Comparison of ENCODE assay signal across 12 cellular contexts in genomic region chr16:84520778-84521770, GRCh38. TPM values are rescaled to one million over a fixed set of nuclear protein-coding genes. Genes with fewer than 3 reads are reported as not detected.
DNase-seq lines count a peak whose midpoint lies in the region; ATAC-seq and TF ChIP-seq lines count a peak whose summit lies in the region.
"Had no signal": no experiment of that assay in that cellular context is flagged by ENCODE, and none has a peak within 500 bp of the region (broad histone marks: within the 10 kb centered on the region; RNA-seq: fewer than 3 reads in every experiment).

No MANE protein-coding gene starts in this region.

- peak overlapping the region; percentile 90 for H3K27ac Mint-ChIP-seq in activated naive CD8-positive, alpha-beta T cell treated with anti-CD3 and anti-CD28 coated beads, Interleukin-2, amount 10 ng/mL, durations not matched to agents 7 days and 5 days
- H3K27ac Mint-ChIP-seq in activated naive CD8-positive, alpha-beta T cell treated with anti-CD3 and anti-CD28 coated beads for 36 hours, result no peak overlapping the region

- no peaks in the 10 kb centered on the region for H3K27me3 Mint-ChIP-seq in activated naive CD8-positive, alpha-beta T cell treated with anti-CD3 and anti-CD28 coated beads, Interleukin-2, amount 10 ng/mL, durations not matched to agents 7 days and 5 days
- no peaks in the 10 kb centered on the region for H3K27me3 Mint-ChIP-seq in activated naive CD8-positive, alpha-beta T cell treated with anti-CD3 and anti-CD28 coated beads for 36 hours

- H3K4me1 Mint-ChIP-seq in activated naive CD8-positive, alpha-beta T cell treated with anti-CD3 and anti-CD28 coated beads, Interleukin-2, amount 10 ng/mL, durations not matched to agents 7 days and 5 days, result peaks cover 67% of the 10 kb centered on the region
- peaks cover 50% of the 10 kb centered on the region for H3K4me1 Mint-ChIP-seq in activated naive CD8-positive, alpha-beta T cell treated with anti-CD3 and anti-CD28 coated beads for 36 hours

- DNase-seq in activated naive CD8-positive, alpha-beta T cell treated with anti-CD3 and anti-CD28 coated beads, Interleukin-2, amount 10 ng/mL, durations not matched to agents 7 days and 5 days, result no peak
- no peak for DNase-seq in activated naive CD8-positive, alpha-beta T cell treated with anti-CD3 and anti-CD28 coated beads for 36 hours
- peak; percentile 98 for DNase-seq in NCI-H345 treated with DMSO at 0.1 percent for 48 hours (lab: John Stamatoyannopoulos, UW; ENCODE audit: unreplicated experiment)
- no peak for DNase-seq in epithelial cell of prostate (ENCODE audit: low read depth, low spot score)
- DNase-seq in OCI-M2 (lab: John Stamatoyannopoulos, UW; ENCODE audit: unreplicated experiment), result no peak
- no peak for DNase-seq in tibial artery
- no peak for DNase-seq in NCI-H2227 treated with DMSO at 0.1 percent for 48 hours (lab: John Stamatoyannopoulos, UW)
- DNase-seq: anterior cingulate cortex; effector CD4-positive, alpha-beta T cell; mesendoderm; NCI-H1694 treated with DMSO at 0.1 percent for 48 hours had no signal

- no peak for ATAC-seq in activated naive CD8-positive, alpha-beta T cell treated with anti-CD3 and anti-CD28 coated beads, Interleukin-2, amount 10 ng/mL, durations not matched to agents 7 days and 5 days (ENCODE audit: low read depth)
- ATAC-seq in GM18858 (IDR thresholded peaks at IDR 0.05; ENCODE audit: unreplicated experiment), result no peak

- H3K4me1 ChIP-seq in tibial artery, result peaks cover 0 to 5% (median 0%) of the 10 kb centered on the region in 4 donors

- H3K27me3 ChIP-seq in tibial artery, result no peaks in the 10 kb centered on the region

- H3K27ac ChIP-seq in epithelial cell of prostate (peak overlapping the region; percentile 29), tibial artery (no peak overlapping the region)

- TF ChIP-seq CTCF in tibial artery (IDR thresholded peaks at IDR 0.05), result no peak

- peaks cover 39% of the 10 kb centered on the region for H3K36me3 Mint-ChIP-seq in activated naive CD8-positive, alpha-beta T cell treated with anti-CD3 and anti-CD28 coated beads, Interleukin-2, amount 10 ng/mL, durations not matched to agents 7 days and 5 days
- H3K36me3 Mint-ChIP-seq in activated naive CD8-positive, alpha-beta T cell treated with anti-CD3 and anti-CD28 coated beads for 36 hours, result peaks cover 12% of the 10 kb centered on the region

- H3K9me3 Mint-ChIP-seq in activated naive CD8-positive, alpha-beta T cell treated with anti-CD3 and anti-CD28 coated beads, Interleukin-2, amount 10 ng/mL, durations not matched to agents 7 days and 5 days, result no peaks in the 10 kb centered on the region
- peaks cover 2% of the 10 kb centered on the region for H3K9me3 Mint-ChIP-seq in activated naive CD8-positive, alpha-beta T cell treated with anti-CD3 and anti-CD28 coated beads for 36 hours

- no peaks in the 10 kb centered on the region for H3K9me3 ChIP-seq in tibial artery

- intact Hi-C loops in tibial artery (cut with DNase I; ENCODE audit: low total_unique reads), result no loop called here

- H3K4me3 ChIP-seq in tibial artery, result no peak overlapping the region

- POLR2A ChIA-PET in activated naive CD8-positive, alpha-beta T cell treated with anti-CD3 and anti-CD28 coated beads, Interleukin-2, amount 10 ng/mL, durations not matched to agents 7 days and 5 days (lab: Charles Lee), result interaction anchor here (0.5 to 4.8 kb wide), 9 partner anchors 13 to 97 kb away, joined by 3 to 65 read pairs (median 4); partner anchors contain the start of gene COTL1

- H3K4me3 Mint-ChIP-seq in activated naive CD8-positive, alpha-beta T cell treated with anti-CD3 and anti-CD28 coated beads, Interleukin-2, amount 10 ng/mL, durations not matched to agents 7 days and 5 days, result peak overlapping the region; percentile 63
- H3K4me3 Mint-ChIP-seq in activated naive CD8-positive, alpha-beta T cell treated with anti-CD3 and anti-CD28 coated beads for 36 hours, result no peak overlapping the region

- no peaks in the 10 kb centered on the region for H3K36me3 ChIP-seq in tibial artery

RNA-seq across cellular contexts. Expression of gene MEAK7, which starts 16.6 kb away (rescaled TPM):
- total RNA-seq in activated naive CD8-positive, alpha-beta T cell treated with anti-CD3 and anti-CD28 coated beads, Interleukin-2, amount 10 ng/mL, durations not matched to agents 7 days and 5 days, result 10 to 100 TPM; 95.7 to 98.3 TPM
- total RNA-seq in activated naive CD8-positive, alpha-beta T cell treated with anti-CD3 and anti-CD28 coated beads for 36 hours, result 10 to 100 TPM; 10.4 to 11.3 TPM

Comparison
In these comparisons a context has a peak if more than half of its experiments do, and no peak if none do; other contexts are left out.
1. RNA of gene MEAK7, which starts 16.6 kb away (total RNA-seq): 95.7 to 98.3 TPM in activated naive CD8-positive, alpha-beta T cell treated with anti-CD3 and anti-CD28 coated beads, Interleukin-2, amount 10 ng/mL, durations not matched to agents 7 days and 5 days; 10.4 to 11.3 TPM in activated naive CD8-positive, alpha-beta T cell treated with anti-CD3 and anti-CD28 coated beads for 36 hours; every median in the first group is over 4 times any median in the second.